14 cellular contexts compared by ENCODE assay signal in the genomic region with DNA sequence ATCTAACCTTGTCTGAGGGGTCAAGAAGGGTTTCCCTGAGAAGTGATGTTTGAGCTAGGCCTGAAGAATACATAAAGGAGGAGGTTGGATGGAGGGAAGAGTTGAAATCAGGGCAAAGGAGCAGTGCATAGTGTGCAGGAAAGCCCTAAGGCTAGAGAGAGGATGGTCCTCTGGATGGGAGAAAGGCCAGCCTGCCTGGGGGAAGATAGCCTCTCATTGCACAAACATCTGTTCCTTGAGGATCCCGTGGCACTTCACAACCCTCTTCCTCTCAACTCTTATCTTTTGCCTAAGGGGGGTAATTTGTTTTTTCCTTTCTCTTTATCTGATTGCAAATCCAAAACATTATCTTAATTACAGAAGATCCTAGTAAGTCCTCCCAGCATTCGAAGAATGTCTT.
"Had no signal": no experiment of that assay in that cellular context is flagged by ENCODE, and none has a peak within 500 bp of the region (broad histone marks: within the 10 kb centered on the region; RNA-seq: fewer than 3 reads in every experiment).

No MANE protein-coding gene starts in this region.

- H3K27me3 ChIP-seq: adrenal gland, gastrocnemius medialis, heart right ventricle, left lung, ovary had no signal

- H3K4me1 ChIP-seq: left lung had no signal

- ATAC-seq: activated T-cell treated with anti-CD3 and anti-CD28 coated beads, Interleukin-2, amount 50 U/mL, for 4 hours; gastrocnemius medialis; heart right ventricle; left lung had no signal

- H3K27me3 Mint-ChIP-seq: activated B cell treated with CpG ODN at 0.5 μM for 24 hours; central memory CD8-positive, alpha-beta T cell; stimulated activated naive CD8-positive, alpha-beta T cell treated with anti-CD3 and anti-CD28 coated beads, Interleukin-15, Interleukin-2, amounts not matched to agents 100 ng/mL and 50 ng/mL, for 24 hours had no signal

- H3K4me1 Mint-ChIP-seq: activated B cell treated with CpG ODN at 0.5 μM for 24 hours; central memory CD8-positive, alpha-beta T cell had no signal

- H3K4me3 ChIP-seq: adrenal gland, gastrocnemius medialis, heart right ventricle, left lung, ovary had no signal

- H3K4me3 Mint-ChIP-seq: activated B cell treated with CpG ODN at 0.5 μM for 24 hours; activated T-cell treated with anti-CD3 and anti-CD28 coated beads, Interleukin-2, amount 50 U/mL, for 4 hours; central memory CD8-positive, alpha-beta T cell; neural crest cell; stimulated activated naive CD8-positive, alpha-beta T cell treated with anti-CD3 and anti-CD28 coated beads, Interleukin-15, Interleukin-2, amounts not matched to agents 100 ng/mL and 50 ng/mL, for 24 hours had no signal

- H3K27ac Mint-ChIP-seq: activated B cell treated with CpG ODN at 0.5 μM for 24 hours; stimulated activated naive CD8-positive, alpha-beta T cell treated with anti-CD3 and anti-CD28 coated beads, Interleukin-15, Interleukin-2, amounts not matched to agents 100 ng/mL and 50 ng/mL, for 24 hours had no signal

- H3K27ac ChIP-seq: adrenal gland, gastrocnemius medialis, heart right ventricle, left lung, ovary had no signal

- H3K36me3 ChIP-seq: gastrocnemius medialis, left lung, ovary had no signal

- DNase-seq: activated B cell treated with CpG ODN at 0.5 μM for 24 hours; activated CD4-positive, alpha-beta T cell treated with anti-CD3 and anti-CD28 coated beads, Interleukin-2, amount 50 U/mL, for 1 hour; activated T-cell treated with anti-CD3 and anti-CD28 coated beads, Interleukin-2, amount 50 U/mL, for 4 hours; adrenal gland; effector memory CD4-positive, alpha-beta T cell; gastrocnemius medialis; heart right ventricle; left lung; ovary; stimulated activated CD4-positive, alpha-beta T cell treated with anti-CD3 and anti-CD28 coated beads, Interleukin-4, amount 100 ng/mL, for 1 hour; stimulated activated CD8-positive, alpha-beta memory T cell treated with anti-CD3 and anti-CD28 coated beads, Interleukin-4, amount 100 ng/mL, for 48 hours had no signal

- H3K9me3 Mint-ChIP-seq: activated B cell treated with CpG ODN at 0.5 μM for 24 hours; activated T-cell treated with anti-CD3 and anti-CD28 coated beads, Interleukin-2, amount 50 U/mL, for 4 hours; central memory CD8-positive, alpha-beta T cell; neural crest cell; stimulated activated naive CD8-positive, alpha-beta T cell treated with anti-CD3 and anti-CD28 coated beads, Interleukin-15, Interleukin-2, amounts not matched to agents 100 ng/mL and 50 ng/mL, for 24 hours had no signal

- H3K9me3 ChIP-seq: adrenal gland, gastrocnemius medialis, heart right ventricle, left lung, ovary had no signal
